8 cellular contexts compared by ENCODE assay signal in the genomic region with DNA sequence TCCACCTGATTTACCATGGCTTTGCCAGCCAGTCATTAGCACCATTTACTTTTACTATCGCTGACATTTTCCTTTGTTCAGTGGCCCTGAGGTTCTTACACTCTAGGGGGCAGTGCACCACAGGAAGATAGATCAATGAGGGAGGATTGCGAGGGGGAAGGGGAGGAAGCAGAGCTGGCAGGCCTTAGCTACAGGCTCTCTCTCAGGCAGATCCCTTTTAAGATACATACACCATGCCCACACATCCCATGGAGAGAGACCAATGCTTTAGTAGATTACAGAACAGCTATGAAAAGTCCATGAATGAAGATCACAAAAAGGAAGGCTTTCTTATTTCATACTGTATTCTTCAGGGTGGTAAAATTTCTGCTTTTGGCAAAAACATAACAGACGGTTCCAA. TPM values are rescaled to one million over a fixed set of nuclear protein-coding genes. Genes with fewer than 3 reads are reported as not detected.
DNase-seq lines count a peak whose midpoint lies in the region; ATAC-seq, FAIRE-seq and TF ChIP-seq lines count a peak whose summit lies in the region.

No MANE protein-coding gene starts in this region.

- no peaks in the 10 kb centered on the region for H3K27me3 ChIP-seq in CD4-positive, alpha-beta memory T cell (ENCODE audit: insufficient read depth, low read length)
- no peaks in the 10 kb centered on the region for H3K27me3 ChIP-seq in H1 (replicated peaks in 1 of 4; ENCODE audit: control insufficient read depth in 3 of 4, extremely low read depth in 1 of 4, insufficient read depth in 3 of 4, low read length in 3 of 4)

- H2AK5ac ChIP-seq in H1 (ENCODE audit: low read depth, low read length) = no peak overlapping the region

- DNase-seq in CD4-positive, alpha-beta memory T cell = peak; percentile 62 to 71 (median 67)
- DNase-seq in NCI-H748 (lab: John Stamatoyannopoulos, UW; ENCODE audit: unreplicated experiment) (peak; percentile 83), H1 (ENCODE audit: low read depth in 1 of 2, low spot score in 2 of 2) (peak in 1 of 2 experiments; percentile 46), midbrain (lab: John Stamatoyannopoulos, UW) (peak; percentile 80)
- peak; percentile 70 for DNase-seq in activated CD4-positive, alpha-beta memory T cell treated with anti-CD3 and anti-CD28 coated beads, Interleukin-2, amount 10 ng/mL, durations not matched to agents 7 days and 5 days
- DNase-seq in stimulated activated naive CD8-positive, alpha-beta T cell treated with anti-CD3 and anti-CD28 coated beads, Interleukin-15, amount 100 ng/mL, for 72 hours = peak; percentile 41 to 68

- no peak overlapping the region for H2BK20ac ChIP-seq in H1 (ENCODE audit: low read length)

- ATAC-seq in GM19452 (IDR thresholded peaks at IDR 0.05; ENCODE audit: unreplicated experiment) = peak; percentile 78
- ATAC-seq in HG03469 (IDR thresholded peaks at IDR 0.05; ENCODE audit: unreplicated experiment) = peak; percentile 64
- ATAC-seq in stimulated activated naive CD8-positive, alpha-beta T cell treated with anti-CD3 and anti-CD28 coated beads, Interleukin-15, amount 100 ng/mL, for 72 hours = peak; percentile 94

- intact Hi-C loops in CD4-positive, alpha-beta memory T cell (cut with micrococcal nuclease) = loop anchor here (1.0 kb wide), 1 partner anchor 84 kb away; the partner anchor contains the start of gene SSBP1

- H3K4me1 ChIP-seq in CD4-positive, alpha-beta memory T cell (ENCODE audit: insufficient read depth, low read length) = no peaks in the 10 kb centered on the region
- H3K4me1 ChIP-seq in H1 (replicated peaks in 1 of 4; ENCODE audit: control insufficient read depth in 3 of 4, insufficient read depth in 4 of 4, low read length in 3 of 4) = peaks cover 0 to 4% (median under 1%) of the 10 kb centered on the region in 4 experiments; a peak in 4 of 7 replicates

- H3K79me2 ChIP-seq in H1 (ENCODE audit: control insufficient read depth in 1 of 2, insufficient read depth in 2 of 2, low read length in 2 of 2) = no peaks in the 10 kb centered on the region

- H3K4me2 ChIP-seq in H1 (ENCODE audit: insufficient read depth in 1 of 2, low read depth in 2 of 2, low read length in 2 of 2) = no peak overlapping the region

- H4K20me1 ChIP-seq in H1 (replicated peaks in 1 of 2; ENCODE audit: control insufficient read depth in 1 of 2, insufficient read depth in 2 of 2, low read length in 2 of 2) = no peaks in the 10 kb centered on the region

- H2BK12ac ChIP-seq in H1 (ENCODE audit: low read depth, low read length) = no peak overlapping the region

- no peak overlapping the region for H2BK5ac ChIP-seq in H1 (ENCODE audit: low read depth, low read length)

- H3K14ac ChIP-seq in H1 (ENCODE audit: insufficient read length) = no peak overlapping the region

- no peak overlapping the region for H4K8ac ChIP-seq in H1 (ENCODE audit: extremely low read depth, insufficient read depth, low read length)

- H3K4me3 Mint-ChIP-seq in CD4-positive, alpha-beta memory T cell = no peak overlapping the region
- H3K4me3 Mint-ChIP-seq in activated CD4-positive, alpha-beta memory T cell treated with anti-CD3 and anti-CD28 coated beads, Interleukin-2, amount 10 ng/mL, durations not matched to agents 7 days and 5 days = no peak overlapping the region
- H3K4me3 Mint-ChIP-seq in stimulated activated naive CD8-positive, alpha-beta T cell treated with anti-CD3 and anti-CD28 coated beads, Interleukin-15, amount 100 ng/mL, for 72 hours = no peak overlapping the region

- CTCF ChIA-PET in CD4-positive, alpha-beta memory T cell (lab: Charles Lee; ENCODE audit: partially characterized antibody) = interaction anchor here (0.7 to 6.5 kb wide), 21 partner anchors 8 to 322 kb away, joined by 3 to 74 read pairs (median 7); partner anchors contain the start of genes AGK, DENND11, SSBP1 and WEE2
- CTCF ChIA-PET in activated CD4-positive, alpha-beta memory T cell treated with anti-CD3 and anti-CD28 coated beads, Interleukin-2, amount 10 ng/mL, durations not matched to agents 7 days and 5 days (lab: Charles Lee) = interaction anchor here (0.6 to 5.2 kb wide), 23 partner anchors 9 to 321 kb away, joined by 3 to 71 read pairs (median 6); partner anchors contain the start of genes DENND11, SSBP1 and TAS2R5
- CTCF ChIA-PET in H1 (lab: Charles Lee; ENCODE audit: partially characterized antibody) = interaction anchor here (0.6 to 6.0 kb wide), 34 partner anchors 8 to 1338 kb away, joined by 3 to 51 read pairs (median 3); partner anchors contain the start of genes TAS2R5 and WEE2

- no peaks in the 10 kb centered on the region for H3K9me3 ChIP-seq in CD4-positive, alpha-beta memory T cell (ENCODE audit: control insufficient read depth in 1 of 2, low read length in 2 of 2)
- no peaks in the 10 kb centered on the region for H3K9me3 ChIP-seq in H1 (ENCODE audit: insufficient read depth in 2 of 2, low read depth in 1 of 2, low read length in 1 of 2)

- no peak for TF ChIP-seq POLR2A in H1 (IDR thresholded peaks at IDR 0.05; ENCODE audit: control extremely low read depth in 1 of 2, low read depth in 2 of 2, low read length in 2 of 2)

- H3K4me3 ChIP-seq in CD4-positive, alpha-beta memory T cell (ENCODE audit: low read length in 2 of 2) = no peak overlapping the region
- H3K4me3 ChIP-seq in H1 (ENCODE audit: extremely low read depth in 1 of 4, insufficient read depth in 2 of 4, low read depth in 3 of 4, low read length in 4 of 4) = no peak overlapping the region

- TF ChIP-seq EP300 in H1 (IDR thresholded peaks at IDR 0.05; ENCODE audit: borderline replicate concordance in 1 of 2, low read depth in 2 of 2, low read length in 2 of 2) = no peak

- H3K27ac ChIP-seq in CD4-positive, alpha-beta memory T cell (ENCODE audit: low read depth, low read length) = no peak overlapping the region
- H3K27ac ChIP-seq in H1 (ENCODE audit: low read depth, low read length) = no peak overlapping the region

- no peak overlapping the region for H4K91ac ChIP-seq in H1 (replicated peaks; ENCODE audit: insufficient read length, low read length)

- H3K4me1 Mint-ChIP-seq in CD4-positive, alpha-beta memory T cell = peaks cover 4 to 7% (median 5%) of the 10 kb centered on the region in 4 donors
- H3K4me1 Mint-ChIP-seq in activated CD4-positive, alpha-beta memory T cell treated with anti-CD3 and anti-CD28 coated beads, Interleukin-2, amount 10 ng/mL, durations not matched to agents 7 days and 5 days = peaks cover 7% of the 10 kb centered on the region
- H3K4me1 Mint-ChIP-seq in stimulated activated naive CD8-positive, alpha-beta T cell treated with anti-CD3 and anti-CD28 coated beads, Interleukin-15, amount 100 ng/mL, for 72 hours = peaks cover 6% of the 10 kb centered on the region

- WGBS in H1 (ENCODE audit: extremely low coverage in 1 of 2, insufficient coverage in 1 of 2, insufficient read length in 1 of 2, insufficient replicate concordance in 2 of 2, low coverage in 1 of 2, low lambda C conversion rate in 2 of 2, missing lambda C conversion rate in 1 of 2), 2 experiments = 42% methylated on average over 3 of the region's 3 CpGs; no CpG with 5 or more reads in 1 of the 2 experiments

- H3K36me3 Mint-ChIP-seq in CD4-positive, alpha-beta memory T cell = peaks cover 19 to 54% of the 10 kb centered on the region in 2 donors
- peaks cover 34% of the 10 kb centered on the region for H3K36me3 Mint-ChIP-seq in activated CD4-positive, alpha-beta memory T cell treated with anti-CD3 and anti-CD28 coated beads, Interleukin-2, amount 10 ng/mL, durations not matched to agents 7 days and 5 days (ENCODE audit: low read depth)

- H3K27ac Mint-ChIP-seq in CD4-positive, alpha-beta memory T cell = peak overlapping the region in 6 of 7 donors; percentile 1 to 92 (median 76)
- peak overlapping the region; percentile 41 for H3K27ac Mint-ChIP-seq in activated CD4-positive, alpha-beta memory T cell treated with anti-CD3 and anti-CD28 coated beads, Interleukin-2, amount 10 ng/mL, durations not matched to agents 7 days and 5 days
- no peak overlapping the region for H3K27ac Mint-ChIP-seq in stimulated activated naive CD8-positive, alpha-beta T cell treated with anti-CD3 and anti-CD28 coated beads, Interleukin-15, amount 100 ng/mL, for 72 hours

- peaks cover 10% of the 10 kb centered on the region for H3K36me3 ChIP-seq in CD4-positive, alpha-beta memory T cell (ENCODE audit: insufficient read depth, low read length)
- peaks cover 0 to 13% (median 8%) of the 10 kb centered on the region in 4 experiments; a peak in 5 of 8 replicates for H3K36me3 ChIP-seq in H1 (ENCODE audit: control insufficient read depth in 2 of 4, insufficient read depth in 4 of 4, low read length in 3 of 4)

- no peak overlapping the region for H3K9ac ChIP-seq in H1 (replicated peaks in 1 of 4; ENCODE audit: extremely low read depth in 1 of 4, low read depth in 3 of 4, low read length in 3 of 4)

- H4K5ac ChIP-seq in H1 (ENCODE audit: insufficient read length, low read depth, low read length) = no peak overlapping the region

- H3K56ac ChIP-seq in H1 (replicated peaks; ENCODE audit: insufficient read length, low read depth, low read length) = no peak overlapping the region

- no peaks in the 10 kb centered on the region for H3K27me3 Mint-ChIP-seq in CD4-positive, alpha-beta memory T cell
- no peaks in the 10 kb centered on the region for H3K27me3 Mint-ChIP-seq in activated CD4-positive, alpha-beta memory T cell treated with anti-CD3 and anti-CD28 coated beads, Interleukin-2, amount 10 ng/mL, durations not matched to agents 7 days and 5 days
- no peaks in the 10 kb centered on the region for H3K27me3 Mint-ChIP-seq in stimulated activated naive CD8-positive, alpha-beta T cell treated with anti-CD3 and anti-CD28 coated beads, Interleukin-15, amount 100 ng/mL, for 72 hours

- no peaks in the 10 kb centered on the region; the same call in 1 of the 2 replicates for H3K79me1 ChIP-seq in H1 (ENCODE audit: low read depth, low read length)

- H3K9me3 Mint-ChIP-seq in CD4-positive, alpha-beta memory T cell = no peaks in the 10 kb centered on the region
- no peaks in the 10 kb centered on the region for H3K9me3 Mint-ChIP-seq in activated CD4-positive, alpha-beta memory T cell treated with anti-CD3 and anti-CD28 coated beads, Interleukin-2, amount 10 ng/mL, durations not matched to agents 7 days and 5 days
- H3K9me3 Mint-ChIP-seq in stimulated activated naive CD8-positive, alpha-beta T cell treated with anti-CD3 and anti-CD28 coated beads, Interleukin-15, amount 100 ng/mL, for 72 hours = no peaks in the 10 kb centered on the region

- peak; percentile 78 to 84 for TF ChIP-seq RAD21 in H1 (IDR thresholded peaks at IDR 0.05 in 1 of 2, conservative IDR thresholded peaks at IDR 0.05 in 1 of 2; ENCODE audit: low read depth in 2 of 2, low read length in 2 of 2)

- no peak overlapping the region for H3K23ac ChIP-seq in H1 (ENCODE audit: insufficient read length)

- POLR2A ChIA-PET in CD4-positive, alpha-beta memory T cell (lab: Charles Lee; ENCODE audit: partially characterized antibody) = interaction anchor here (1.1 to 2.1 kb wide), 3 partner anchors 48 to 131 kb away, joined by 3 to 16 read pairs (median 3); partner anchors contain the start of genes DENND11 and SSBP1
- POLR2A ChIA-PET in activated CD4-positive, alpha-beta memory T cell treated with anti-CD3 and anti-CD28 coated beads, Interleukin-2, amount 10 ng/mL, durations not matched to agents 7 days and 5 days (lab: Charles Lee) = interaction anchor here (1.5 to 2.3 kb wide), 2 partner anchors 24 to 83 kb away, joined by 4 to 14 read pairs; partner anchors contain the start of gene SSBP1
- POLR2A ChIA-PET in H1 (lab: Charles Lee; ENCODE audit: partially characterized antibody) = no interaction called here

- no peak overlapping the region for H2BK120ac ChIP-seq in H1 (replicated peaks; ENCODE audit: low read depth, low read length)

- no peak overlapping the region for H3K4ac ChIP-seq in H1 (replicated peaks; ENCODE audit: insufficient read length, low read depth, low read length)

- H3K23me2 ChIP-seq in H1 (ENCODE audit: low read depth, low read length) = no peaks in the 10 kb centered on the region

- FAIRE-seq in H1 (lab: Jason Lieb, UNC) = peak; percentile 98

- H3K18ac ChIP-seq in H1 (ENCODE audit: extremely low read depth, low read length) = no peak overlapping the region

- TF ChIP-seq CTCF in H1 (IDR thresholded peaks at IDR 0.05; ENCODE audit: control extremely low read depth in 1 of 3, insufficient read depth in 1 of 3, low read depth in 1 of 3, low read length in 3 of 3) = peak; percentile 55 to 89 (median 77)

- H2BK15ac ChIP-seq in H1 (ENCODE audit: low read length) = no peak overlapping the region

- no peak overlapping the region for H2AFZ ChIP-seq in H1 (ENCODE audit: low read length)

RNA-seq across cellular contexts. Expression of gene DENND11, which starts 47.4 kb away (rescaled TPM):
- total RNA-seq in CD4-positive, alpha-beta memory T cell = 10 to 100 TPM; 62.5 to 62.9 TPM
- polyA plus RNA-seq in CD4-positive, alpha-beta memory T cell = 10 to 100 TPM in 1 of 2 donors, 1 to 10 TPM in 1; 5.0 to 14.8 TPM
- 10 to 100 TPM; 24.5 to 24.9 TPM for total RNA-seq in activated CD4-positive, alpha-beta memory T cell treated with anti-CD3 and anti-CD28 coated beads, Interleukin-2, amount 10 ng/mL, durations not matched to agents 7 days and 5 days
- 26.8 and 27.1 TPM in 2 replicates for total RNA-seq in H1 (2021; fragmentation: NEBNext Ultra II Directional; extraction: Animal tissue kit (Norgen Biotek cat#: 25700))
- 8.0 and 9.3 TPM in 2 replicates for polyA plus RNA-seq in H1 (2011; rRNA removed)
- 10.4 TPM for polyA plus RNA-seq in H1 (2011; cell fraction: cytosol; rRNA removed)
- polyA plus RNA-seq in H1 (2011; cell fraction: nucleus; rRNA removed) = 18.7 TPM
- 10.8 to 17.5 TPM (median 15.2 TPM) in 4 replicates for polyA plus RNA-seq in H1 (2012, experiment 1 of 2)
- polyA plus RNA-seq in H1 (2012, experiment 2 of 2) = 1.5 TPM
- polyA plus RNA-seq in H1 (2013, experiment 1 of 2) = 10.6 TPM
- 10.2 TPM for polyA plus RNA-seq in H1 (2013, experiment 2 of 2)
- 29.4 and 39.9 TPM in 2 replicates for polyA minus RNA-seq in H1 (2011; rRNA and poly(A)+ RNA removed)
- 13.5 TPM for polyA minus RNA-seq in H1 (2011; cell fraction: cytosol; rRNA and poly(A)+ RNA removed)
- 17.7 TPM for polyA minus RNA-seq in H1 (2011; cell fraction: nucleus; rRNA and poly(A)+ RNA removed)

RNA-seq across cellular contexts. Expression of gene WEE2, which starts 53.6 kb away (rescaled TPM):
- total RNA-seq in CD4-positive, alpha-beta memory T cell = not detected
- polyA plus RNA-seq in CD4-positive, alpha-beta memory T cell = not detected
- not detected for total RNA-seq in activated CD4-positive, alpha-beta memory T cell treated with anti-CD3 and anti-CD28 coated beads, Interleukin-2, amount 10 ng/mL, durations not matched to agents 7 days and 5 days
- not detected in 2 replicates for total RNA-seq in H1 (2021; fragmentation: NEBNext Ultra II Directional; extraction: Animal tissue kit (Norgen Biotek cat#: 25700))
- 0.02 TPM in 1 of 2 replicates, not detected in the other for polyA plus RNA-seq in H1 (2011; rRNA removed)
- not detected for polyA plus RNA-seq in H1 (2011; cell fraction: cytosol; rRNA removed)
- not detected for polyA plus RNA-seq in H1 (2011; cell fraction: nucleus; rRNA removed)
- not detected in 4 replicates for polyA plus RNA-seq in H1 (2012, experiment 1 of 2)
- not detected for polyA plus RNA-seq in H1 (2012, experiment 2 of 2)
- polyA plus RNA-seq in H1 (2013, experiment 1 of 2) = 0.02 TPM
- 0.06 TPM for polyA plus RNA-seq in H1 (2013, experiment 2 of 2)
- polyA minus RNA-seq in H1 (2011; rRNA and poly(A)+ RNA removed) = 0.07 TPM in 1 of 2 replicates, not detected in the other
- not detected for polyA minus RNA-seq in H1 (2011; cell fraction: cytosol; rRNA and poly(A)+ RNA removed)
- polyA minus RNA-seq in H1 (2011; cell fraction: nucleus; rRNA and poly(A)+ RNA removed) = not detected

Comparison
In these comparisons a context has a peak if more than half of its experiments do, and no peak if none do; other contexts are left out.
1. H3K27ac Mint-ChIP-seq: peak in CD4-positive, alpha-beta memory T cell (6 of 7) and activated CD4-positive, alpha-beta memory T cell treated with anti-CD3 and anti-CD28 coated beads, Interleukin-2, amount 10 ng/mL, durations not matched to agents 7 days and 5 days (single experiment); none in stimulated activated naive CD8-positive, alpha-beta T cell treated with anti-CD3 and anti-CD28 coated beads, Interleukin-15, amount 100 ng/mL, for 72 hours (0 of 2).
2. Peak in every context shown above with its lines, with median percentiles within 50 percentile points of each other: ATAC-seq.